13 cellular contexts compared by ENCODE assay signal in genomic region chr9:127961613-127962150, GRCh38. TPM values are rescaled to one million over a fixed set of nuclear protein-coding genes. Genes with fewer than 3 reads are reported as not detected.
A peak's percentile ranks its signal among the peaks of the same experiment; 100 is the strongest.
DNase-seq lines count a peak whose midpoint lies in the region; ATAC-seq, FAIRE-seq and TF ChIP-seq lines count a peak whose summit lies in the region.
"Had no signal": no experiment of that assay in that cellular context is flagged by ENCODE, and none has a peak within 500 bp of the region (broad histone marks: within the 10 kb centered on the region; RNA-seq: fewer than 3 reads in every experiment).

No MANE protein-coding gene starts in this region.

- POLR2A ChIA-PET in MCF 10A (lab: Yijun Ruan, JAX), result interaction anchor here (11.1 kb wide), 1 partner anchor 17 kb away, joined by 86 read pairs; the partner anchor contains the start of gene EEIG1

- no peak overlapping the region for H3K27ac ChIP-seq in mammary epithelial cell (ENCODE audit: insufficient read depth, low read depth, low read length)
- no peak overlapping the region for H3K27ac ChIP-seq in kidney (ENCODE audit: low read depth in 2 of 2, low read length in 2 of 2)
- peak overlapping the region in 3 of 4 donors; percentile 88 to 99 (median 98) for H3K27ac ChIP-seq in tibial nerve
- H3K27ac ChIP-seq in aorta (ENCODE audit: low read depth in 1 of 2, low read length in 2 of 2), result no peak overlapping the region
- H3K27ac ChIP-seq in testis, result peak overlapping the region in 1 of 2 donors; percentile 48

- no peaks in the 10 kb centered on the region for H3K27me3 ChIP-seq in mammary epithelial cell (ENCODE audit: insufficient read depth, low read length)
- no peaks in the 10 kb centered on the region for H3K27me3 ChIP-seq in tibial nerve
- no peaks in the 10 kb centered on the region for H3K27me3 ChIP-seq in aorta (ENCODE audit: control insufficient read depth in 1 of 2, insufficient read depth in 2 of 2, low read length in 1 of 2)
- no peaks in the 10 kb centered on the region for H3K27me3 ChIP-seq in testis
- H3K27me3 ChIP-seq: ovary had no signal

- H3K4me2 ChIP-seq in mammary epithelial cell (ENCODE audit: insufficient read depth, low read depth, low read length), result no peak overlapping the region

- CTCF ChIA-PET in MCF 10A (lab: Yijun Ruan, JAX), result interaction anchor here (0.7 to 2.4 kb wide), 4 partner anchors 10 to 73 kb away, joined by 3 to 7 read pairs (median 5); no protein-coding TSS in a partner anchor
- CTCF ChIA-PET in mammary epithelial cell (lab: Charles Lee; ENCODE audit: low non-redundant PET), result no interaction called here

- TF ChIP-seq EP300 in tibial nerve (IDR thresholded peaks at IDR 0.05), result no peak

- 100% methylated on average over 2 of the region's 13 CpGs for WGBS in mammary epithelial cell (ENCODE audit: low coverage, missing lambda C conversion rate)
- WGBS in tibial nerve, 2 donors, result 82 to 89% methylated on average over 13 of the region's 13 CpGs
- WGBS in aorta, 2 donors, result 94% methylated on average over 13 of the region's 13 CpGs
- 84 to 92% methylated on average over 13 of the region's 13 CpGs for WGBS in testis, 2 donors

- in situ Hi-C loops in mammary epithelial cell (cut with MboI; ENCODE audit: low sequenced_read_pairs in 2 of 2), result no loop called here

- H3K9ac ChIP-seq in mammary epithelial cell (ENCODE audit: insufficient read depth, low read length) (no peak overlapping the region), kidney (ENCODE audit: low read length in 2 of 2) (peak overlapping the region in 1 of 2 donors; percentile 34)

- H3K36me3 Mint-ChIP-seq in MCF 10A (ENCODE audit: insufficient read depth, unreplicated experiment), result peaks cover 12% of the 10 kb centered on the region
- H3K36me3 Mint-ChIP-seq in activated naive CD4-positive, alpha-beta T cell treated with anti-CD3 and anti-CD28 coated beads, Interleukin-2, amount 50 U/mL, for 72 hours, result peaks cover 0 to 32% of the 10 kb centered on the region in 2 donors

- dilution Hi-C loops in mammary epithelial cell (cut with HindIII; ENCODE audit: low sequenced_read_pairs), result loop anchor here (5.0 kb wide), 1 partner anchor 89 kb away; no protein-coding TSS in a partner anchor

- DNase-seq in MCF 10A (ENCODE audit: unreplicated experiment), result no peak
- DNase-seq in mammary epithelial cell, result no peak
- no peak for DNase-seq in activated naive CD4-positive, alpha-beta T cell treated with anti-CD3 and anti-CD28 coated beads, Interleukin-2, amount 50 U/mL, for 72 hours (ENCODE audit: low spot score in 2 of 2)
- peak; percentile 63 for DNase-seq in kidney
- no peak for DNase-seq in tibial nerve (ENCODE audit: low spot score in 2 of 2)
- no peak for DNase-seq in sciatic nerve (ENCODE audit: low spot score)
- no peak for DNase-seq in aorta
- no peak for DNase-seq in testis
- DNase-seq: activated CD4-positive, alpha-beta T cell treated with anti-CD3 and anti-CD28 coated beads for 48 hours; dermis blood vessel endothelial cell; mesendoderm; MM.1S had no signal

- BruUV-seq in MCF 10A (replicated peaks; lab: Mats Ljungman, UMichigan), result no TSS peak
- BruUV-seq in mammary epithelial cell (replicated peaks; lab: Mats Ljungman, UMichigan), result no TSS peak

- intact Hi-C loops in MCF 10A (cut with micrococcal nuclease) (no loop called here), mammary epithelial cell (cut with micrococcal nuclease) (no loop called here), kidney (cut with DNase I) (no loop called here), sciatic nerve (cut with DNase I) (no loop called here), aorta (cut with DNase I) (no loop called here), testis (cut with DNase I; ENCODE audit: low total_unique reads) (no loop called here)

- peaks cover 32% of the 10 kb centered on the region for H3K4me1 ChIP-seq in mammary epithelial cell (ENCODE audit: insufficient read depth, low read length)
- peaks cover 37 to 44% of the 10 kb centered on the region in 2 donors for H3K4me1 ChIP-seq in kidney (ENCODE audit: control insufficient read depth in 1 of 2, insufficient read depth in 1 of 2, low read depth in 1 of 2, low read length in 2 of 2)
- peaks cover 0 to 89% (median 73%) of the 10 kb centered on the region in 4 donors for H3K4me1 ChIP-seq in tibial nerve
- H3K4me1 ChIP-seq in aorta (ENCODE audit: control insufficient read depth in 1 of 2, insufficient read depth in 2 of 2, low read length in 2 of 2), result peaks cover 0 to 4% of the 10 kb centered on the region in 2 donors
- peaks cover 61% of the 10 kb centered on the region for H3K4me1 ChIP-seq in testis

- H3K9me3 ChIP-seq in mammary epithelial cell (replicated peaks; ENCODE audit: insufficient read depth, low read length) (no peaks in the 10 kb centered on the region), kidney (ENCODE audit: control insufficient read depth in 1 of 2, low read length in 2 of 2) (no peaks in the 10 kb centered on the region), tibial nerve (no peaks in the 10 kb centered on the region), aorta (ENCODE audit: control insufficient read depth, low read length) (no peaks in the 10 kb centered on the region), testis (no peaks in the 10 kb centered on the region)
- H3K9me3 ChIP-seq: ovary had no signal

- H3K4me1 Mint-ChIP-seq in MCF 10A (ENCODE audit: insufficient read depth, unreplicated experiment), result peaks cover 36% of the 10 kb centered on the region

- no peak overlapping the region for H3K4me3 Mint-ChIP-seq in MCF 10A (ENCODE audit: unreplicated experiment)

- H3K36me3 ChIP-seq in mammary epithelial cell (ENCODE audit: insufficient read depth, low read length) (no peaks in the 10 kb centered on the region), kidney (ENCODE audit: control insufficient read depth in 1 of 2, insufficient read depth in 2 of 2, low read length in 2 of 2) (no peaks in the 10 kb centered on the region), tibial nerve (no peaks in the 10 kb centered on the region), aorta (ENCODE audit: control insufficient read depth in 1 of 2, insufficient read depth in 2 of 2, low read length in 1 of 2) (no peaks in the 10 kb centered on the region), testis (ENCODE audit: low read depth, missing control alignments) (no peaks in the 10 kb centered on the region)
- H3K36me3 ChIP-seq: ovary had no signal

- H3K27me3 Mint-ChIP-seq in MCF 10A (ENCODE audit: insufficient read depth, unreplicated experiment), result no peaks in the 10 kb centered on the region

- no peak for TF ChIP-seq POLR2A in tibial nerve (IDR thresholded peaks at IDR 0.05)
- TF ChIP-seq POLR2A in testis (IDR thresholded peaks at IDR 0.05), result no peak

- no peak for ATAC-seq in activated naive CD4-positive, alpha-beta T cell treated with anti-CD3 and anti-CD28 coated beads, Interleukin-2, amount 50 U/mL, for 72 hours
- ATAC-seq in sciatic nerve (no peak), aorta (ENCODE audit: low FRiP score) (no peak)

- H3K9me3 Mint-ChIP-seq in MCF 10A (ENCODE audit: unreplicated experiment), result no peaks in the 10 kb centered on the region
- H3K9me3 Mint-ChIP-seq in activated naive CD4-positive, alpha-beta T cell treated with anti-CD3 and anti-CD28 coated beads, Interleukin-2, amount 50 U/mL, for 72 hours, result no peaks in the 10 kb centered on the region

- H3K4me3 ChIP-seq in mammary epithelial cell (replicated peaks in 1 of 3; ENCODE audit: insufficient read depth in 1 of 3, low read depth in 2 of 3, low read length in 3 of 3) (no peak overlapping the region), kidney (ENCODE audit: low read length in 2 of 2) (no peak overlapping the region), tibial nerve (no peak overlapping the region), aorta (ENCODE audit: low read length in 2 of 2) (no peak overlapping the region), testis (no peak overlapping the region)
- H3K4me3 ChIP-seq: ovary had no signal

- H3K27ac Mint-ChIP-seq in MCF 10A (ENCODE audit: low read depth, unreplicated experiment), result peak overlapping the region; percentile 83
- peak overlapping the region; percentile 75 to 96 for H3K27ac Mint-ChIP-seq in activated naive CD4-positive, alpha-beta T cell treated with anti-CD3 and anti-CD28 coated beads, Interleukin-2, amount 50 U/mL, for 72 hours

- TF ChIP-seq CTCF in MCF 10A (IDR thresholded peaks at IDR 0.05; ENCODE audit: unreplicated experiment) (no peak), mammary epithelial cell (conservative IDR thresholded peaks at IDR 0.05 in 1 of 2, IDR thresholded peaks at IDR 0.05 in 1 of 2; ENCODE audit: extremely low read depth in 1 of 2, insufficient read depth in 1 of 2, low read depth in 1 of 2, low read length in 2 of 2) (no peak), kidney (IDR thresholded peaks at IDR 0.05; ENCODE audit: borderline replicate concordance, extremely low read depth, insufficient read depth) (no peak), tibial nerve (IDR thresholded peaks at IDR 0.05) (no peak), testis (IDR thresholded peaks at IDR 0.05) (no peak)

- peaks cover 37% of the 10 kb centered on the region for H3K79me2 ChIP-seq in mammary epithelial cell (ENCODE audit: insufficient read depth, low read length)

- no peaks in the 10 kb centered on the region for H4K20me1 ChIP-seq in mammary epithelial cell (ENCODE audit: insufficient read depth, low read length)

- H2AFZ ChIP-seq in mammary epithelial cell (ENCODE audit: low read depth, low read length), result no peak overlapping the region

- FAIRE-seq in kidney (lab: Jason Lieb, UNC), result no peak

RNA-seq across cellular contexts. Expression of gene EEIG1, which starts 19.1 kb away (rescaled TPM):
- total RNA-seq in MCF 10A (2022) (17.5 and 23.9 TPM in 2 replicates), mammary epithelial cell (10 to 100 TPM; 23.0 to 29.3 TPM), kidney (75.9 TPM), tibial nerve (10 to 100 TPM; 33.9 to 53.8 (median 50.2) TPM), sciatic nerve (96.8 TPM), aorta (10 to 100 TPM; 41.4 to 63.1 TPM), testis (100 to 1,000 TPM; 119 to 129 TPM)
- polyA plus RNA-seq in mammary epithelial cell (17.1 TPM), kidney (ENCODE audit: insufficient read depth, low read depth, low replicate concordance) (34.3 TPM), aorta (10 to 100 TPM in 1 of 2 donors, 1 to 10 TPM in 1; 7.9 to 22.0 TPM), testis (ENCODE audit: insufficient read depth, low read depth, low replicate concordance) (75.7 TPM)
- polyA minus RNA-seq in mammary epithelial cell, result 11.3 TPM
- total RNA-seq in activated naive CD4-positive, alpha-beta T cell treated with anti-CD3 and anti-CD28 coated beads, Interleukin-2, amount 50 U/mL, for 72 hours, result 10 to 100 TPM; 63.1 to 96.5 TPM

RNA-seq across cellular contexts. Expression of gene DPM2, which starts 24.0 kb away (rescaled TPM):
- total RNA-seq in MCF 10A (2022) (41.5 and 41.8 TPM in 2 replicates), mammary epithelial cell (10 to 100 TPM; 10.0 to 48.7 TPM), kidney (42.8 TPM), tibial nerve (10 to 100 TPM in 3 of 4 donors, 1 to 10 TPM in 1; 9.0 to 21.9 (median 14.7) TPM), sciatic nerve (24.6 TPM), aorta (10 to 100 TPM; 20.0 to 26.3 TPM), testis (10 to 100 TPM; 33.5 to 36.4 TPM)
- polyA plus RNA-seq in mammary epithelial cell (45.2 TPM), kidney (ENCODE audit: insufficient read depth, low read depth, low replicate concordance) (70.0 TPM), aorta (10 to 100 TPM; 18.2 to 22.7 TPM), testis (ENCODE audit: insufficient read depth, low read depth, low replicate concordance) (46.6 TPM)
- 74.8 TPM for polyA minus RNA-seq in mammary epithelial cell
- 10 to 100 TPM; 26.0 to 49.8 TPM for total RNA-seq in activated naive CD4-positive, alpha-beta T cell treated with anti-CD3 and anti-CD28 coated beads, Interleukin-2, amount 50 U/mL, for 72 hours

RNA-seq across cellular contexts. Expression of gene PIP5KL1, which starts 31.1 kb away (rescaled TPM):
- total RNA-seq in MCF 10A (2022), result 4.0 and 5.7 TPM in 2 replicates
- 10 to 100 TPM in 1 of 2 donors, 1 to 10 TPM in 1; 6.7 to 11.8 TPM for total RNA-seq in mammary epithelial cell
- 4.4 TPM for polyA plus RNA-seq in mammary epithelial cell
- polyA minus RNA-seq in mammary epithelial cell, result 0.41 TPM
- 1 to 10 TPM; 4.0 to 6.8 TPM for total RNA-seq in activated naive CD4-positive, alpha-beta T cell treated with anti-CD3 and anti-CD28 coated beads, Interleukin-2, amount 50 U/mL, for 72 hours
- 3.0 TPM for total RNA-seq in kidney
- polyA plus RNA-seq in kidney (ENCODE audit: insufficient read depth, low read depth, low replicate concordance), result 4.3 TPM
- total RNA-seq in tibial nerve, result under 1 TPM in 1 of 4 donors, not detected in 3; 0.59 TPM
- total RNA-seq in sciatic nerve, result 2.0 TPM
- 1 to 10 TPM; 3.0 TPM for total RNA-seq in aorta
- polyA plus RNA-seq in aorta, result 1 to 10 TPM; 1.4 to 4.5 TPM
- total RNA-seq in testis, result 10 to 100 TPM in 1 of 2 donors, 1 to 10 TPM in 1; 8.4 to 10.2 TPM
- 3.9 TPM for polyA plus RNA-seq in testis (ENCODE audit: insufficient read depth, low read depth, low replicate concordance)

RNA-seq across cellular contexts. Expression of gene ST6GALNAC4, which starts 44.8 kb away (rescaled TPM):
- total RNA-seq in MCF 10A (2022) (36.3 and 39.5 TPM in 2 replicates), mammary epithelial cell (10 to 100 TPM; 14.3 to 19.6 TPM), kidney (31.4 TPM), tibial nerve (10 to 100 TPM; 23.9 to 70.5 (median 37.0) TPM), sciatic nerve (19.6 TPM), aorta (10 to 100 TPM; 34.9 to 46.5 TPM), testis (10 to 100 TPM; 18.8 to 24.7 TPM)
- polyA plus RNA-seq in mammary epithelial cell (21.9 TPM), kidney (ENCODE audit: insufficient read depth, low read depth, low replicate concordance) (31.6 TPM), aorta (10 to 100 TPM; 17.7 to 25.5 TPM), testis (ENCODE audit: insufficient read depth, low read depth, low replicate concordance) (10.3 TPM)
- polyA minus RNA-seq in mammary epithelial cell, result 50.2 TPM
- total RNA-seq in activated naive CD4-positive, alpha-beta T cell treated with anti-CD3 and anti-CD28 coated beads, Interleukin-2, amount 50 U/mL, for 72 hours, result 10 to 100 TPM; 24.5 to 43.2 TPM

Comparison
In these comparisons a context has a peak if more than half of its experiments do, and no peak if none do; other contexts are left out.
1. H3K27ac ChIP-seq: peak in tibial nerve (3 of 4); none in mammary epithelial cell (single experiment), kidney (0 of 2) and aorta (0 of 2).